Comparison of ENCODE assay signal across 1 cellular context in genomic region chr17:57071991-57072944, GRCh38.
TF ChIP-seq lines count a peak whose summit lies in the region.

No MANE protein-coding gene starts in this region.

TF ChIP-seq in SK-N-SH, 30 proteins besides CTCF, POLR2A, EP300 and RAD21 (continued from another document):
- TF ChIP-seq, protein P1, sequence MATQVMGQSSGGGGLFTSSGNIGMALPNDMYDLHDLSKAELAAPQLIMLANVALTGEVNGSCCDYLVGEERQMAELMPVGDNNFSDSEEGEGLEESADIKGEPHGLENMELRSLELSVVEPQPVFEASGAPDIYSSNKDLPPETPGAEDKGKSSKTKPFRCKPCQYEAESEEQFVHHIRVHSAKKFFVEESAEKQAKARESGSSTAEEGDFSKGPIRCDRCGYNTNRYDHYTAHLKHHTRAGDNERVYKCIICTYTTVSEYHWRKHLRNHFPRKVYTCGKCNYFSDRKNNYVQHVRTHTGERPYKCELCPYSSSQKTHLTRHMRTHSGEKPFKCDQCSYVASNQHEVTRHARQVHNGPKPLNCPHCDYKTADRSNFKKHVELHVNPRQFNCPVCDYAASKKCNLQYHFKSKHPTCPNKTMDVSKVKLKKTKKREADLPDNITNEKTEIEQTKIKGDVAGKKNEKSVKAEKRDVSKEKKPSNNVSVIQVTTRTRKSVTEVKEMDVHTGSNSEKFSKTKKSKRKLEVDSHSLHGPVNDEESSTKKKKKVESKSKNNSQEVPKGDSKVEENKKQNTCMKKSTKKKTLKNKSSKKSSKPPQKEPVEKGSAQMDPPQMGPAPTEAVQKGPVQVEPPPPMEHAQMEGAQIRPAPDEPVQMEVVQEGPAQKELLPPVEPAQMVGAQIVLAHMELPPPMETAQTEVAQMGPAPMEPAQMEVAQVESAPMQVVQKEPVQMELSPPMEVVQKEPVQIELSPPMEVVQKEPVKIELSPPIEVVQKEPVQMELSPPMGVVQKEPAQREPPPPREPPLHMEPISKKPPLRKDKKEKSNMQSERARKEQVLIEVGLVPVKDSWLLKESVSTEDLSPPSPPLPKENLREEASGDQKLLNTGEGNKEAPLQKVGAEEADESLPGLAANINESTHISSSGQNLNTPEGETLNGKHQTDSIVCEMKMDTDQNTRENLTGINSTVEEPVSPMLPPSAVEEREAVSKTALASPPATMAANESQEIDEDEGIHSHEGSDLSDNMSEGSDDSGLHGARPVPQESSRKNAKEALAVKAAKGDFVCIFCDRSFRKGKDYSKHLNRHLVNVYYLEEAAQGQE (IDR thresholded peaks at IDR 0.05; ENCODE audit: low read depth, low read length), result no peak
- TF ChIP-seq CHD2 (IDR thresholded peaks at IDR 0.05; ENCODE audit: low read length, partially characterized antibody) (no peak), FOXM1 (IDR thresholded peaks at IDR 0.05; ENCODE audit: low read depth) (no peak)
